In the genomic region with DNA sequence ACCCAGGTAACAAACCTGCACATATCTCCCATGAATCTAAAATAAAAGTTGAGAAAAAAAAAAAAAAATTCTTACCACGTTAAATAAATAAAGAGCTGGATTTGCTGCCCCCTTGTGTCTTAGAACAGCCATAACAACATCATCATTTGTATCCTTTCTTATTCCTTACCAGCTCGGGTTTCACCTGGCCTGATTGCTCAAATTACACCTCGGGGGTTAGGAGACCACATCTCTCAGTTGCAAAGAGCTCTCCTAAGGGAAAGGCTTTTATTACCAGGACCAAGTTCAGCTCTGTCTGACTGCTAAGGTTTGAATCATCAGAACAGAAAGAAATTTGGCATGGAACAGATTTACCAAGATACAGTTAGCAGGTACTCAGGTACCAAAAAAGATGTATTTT, we compare ENCODE assay signal across 8 cellular contexts. TPM values are rescaled to one million over a fixed set of nuclear protein-coding genes. Genes with fewer than 3 reads are reported as not detected.
A peak's percentile ranks its signal among the peaks of the same experiment; 100 is the strongest.
DNase-seq lines count a peak whose midpoint lies in the region; ATAC-seq and TF ChIP-seq lines count a peak whose summit lies in the region.

No MANE protein-coding gene starts in this region.

- H3K79me2 ChIP-seq in DND-41 (ENCODE audit: insufficient read depth, low read length): no peaks in the 10 kb centered on the region

- TF ChIP-seq CTCF in DND-41 (IDR thresholded peaks at IDR 0.05; ENCODE audit: borderline replicate concordance, extremely low read depth, low read length, poor library complexity, severe bottlenecking) (peak; percentile 73), heart left ventricle (IDR thresholded peaks at IDR 0.05) (peak; percentile 54 to 87 (median 77)), retinal pigment epithelial cell (conservative IDR thresholded peaks at IDR 0.05; ENCODE audit: low read depth, low read length) (peak; percentile 60)

- in situ Hi-C loops in KBM-7 (cut with MboI; ENCODE audit: low pct_unique_long_range_greater_than_20kb, low sequenced_read_pairs): no loop called here

- H3K9me3 Mint-ChIP-seq in activated naive CD4-positive, alpha-beta T cell treated with anti-CD3 and anti-CD28 coated beads, Interleukin-2, amount 10 ng/mL, durations not matched to agents 7 days and 5 days: no peaks in the 10 kb centered on the region

- H3K4me1 Mint-ChIP-seq in activated naive CD4-positive, alpha-beta T cell treated with anti-CD3 and anti-CD28 coated beads, Interleukin-2, amount 10 ng/mL, durations not matched to agents 7 days and 5 days: peaks cover 5% of the 10 kb centered on the region

- H3K4me3 ChIP-seq in DND-41 (ENCODE audit: low read depth in 1 of 2, low read length in 2 of 2) (no peak overlapping the region), heart left ventricle (no peak overlapping the region), retinal pigment epithelial cell (ENCODE audit: low read length) (no peak overlapping the region)

- intact Hi-C loops in heart left ventricle (cut with DNase I): loop anchor here in 8 of 10 donors (1.0 to 10.0 kb wide), 11 partner anchors 50 to 550 kb away; a partner anchor contains a TSS

- no peak overlapping the region for H3K4me2 ChIP-seq in DND-41 (ENCODE audit: insufficient read depth, low read length)

- ATAC-seq in DND-41 (ENCODE audit: insufficient read depth, low read depth) (0 out of 3 replicates have a peak, but pooled peaks have one; percentile 40), heart left ventricle (peak in 3 of 4 donors; percentile 18 to 45 (median 35))

- no peak overlapping the region for H3K9ac ChIP-seq in DND-41 (ENCODE audit: low read depth, low read length)

- no peaks in the 10 kb centered on the region for H4K20me1 ChIP-seq in DND-41 (ENCODE audit: insufficient read depth, low read length)

- H2AFZ ChIP-seq in DND-41 (ENCODE audit: low read depth, low read length): no peak overlapping the region

- H3K4me3 Mint-ChIP-seq in activated naive CD4-positive, alpha-beta T cell treated with anti-CD3 and anti-CD28 coated beads, Interleukin-2, amount 10 ng/mL, durations not matched to agents 7 days and 5 days: no peak overlapping the region

- no peaks in the 10 kb centered on the region for H3K9me3 ChIP-seq in DND-41 (ENCODE audit: insufficient read depth, low read length, severe bottlenecking)
- peaks cover 0 to 3% (median 0%) of the 10 kb centered on the region in 12 donors for H3K9me3 ChIP-seq in heart left ventricle

- H3K36me3 Mint-ChIP-seq in activated naive CD4-positive, alpha-beta T cell treated with anti-CD3 and anti-CD28 coated beads, Interleukin-2, amount 10 ng/mL, durations not matched to agents 7 days and 5 days: no peaks in the 10 kb centered on the region

- H3K27ac ChIP-seq in DND-41 (ENCODE audit: low read length) (no peak overlapping the region), heart left ventricle (no peak overlapping the region)

- H3K36me3 ChIP-seq in DND-41 (ENCODE audit: insufficient read depth, low read length): no peaks in the 10 kb centered on the region
- H3K36me3 ChIP-seq in heart left ventricle: no peaks in the 10 kb centered on the region

- no peaks in the 10 kb centered on the region for H3K4me1 ChIP-seq in DND-41 (ENCODE audit: insufficient read depth, low read length)
- H3K4me1 ChIP-seq in heart left ventricle: peaks cover 0 to 25% (median 6%) of the 10 kb centered on the region in 12 donors

- CTCF ChIA-PET in activated naive CD4-positive, alpha-beta T cell treated with anti-CD3 and anti-CD28 coated beads, Interleukin-2, amount 10 ng/mL, durations not matched to agents 7 days and 5 days (lab: Charles Lee): interaction anchor here (0.7 to 11.9 kb wide), 28 partner anchors 8 to 548 kb away, joined by 3 to 186 read pairs (median 5); a partner anchor contains a TSS

- DNase-seq in DND-41 (peak; percentile 11), KBM-7 (peak; percentile 73), NOMO-1 (lab: John Stamatoyannopoulos, UW; ENCODE audit: unreplicated experiment in 2 of 2) (peak; percentile 36 to 67), heart left ventricle (peak in 1 of 5 donors; percentile 31), retinal pigment epithelial cell (ENCODE audit: low read depth) (no peak), cerebellar nuclear complex (lab: John Stamatoyannopoulos, UW) (no peak), mesenteric fat pad (ENCODE audit: low spot score) (no peak)
- peak; percentile 40 for DNase-seq in activated naive CD4-positive, alpha-beta T cell treated with anti-CD3 and anti-CD28 coated beads, Interleukin-2, amount 10 ng/mL, durations not matched to agents 7 days and 5 days

- H3K27me3 Mint-ChIP-seq in activated naive CD4-positive, alpha-beta T cell treated with anti-CD3 and anti-CD28 coated beads, Interleukin-2, amount 10 ng/mL, durations not matched to agents 7 days and 5 days: peaks cover 33% of the 10 kb centered on the region

- TF ChIP-seq POLR2A in heart left ventricle (IDR thresholded peaks at IDR 0.05): no peak

- no peak overlapping the region for H3K27ac Mint-ChIP-seq in activated naive CD4-positive, alpha-beta T cell treated with anti-CD3 and anti-CD28 coated beads, Interleukin-2, amount 10 ng/mL, durations not matched to agents 7 days and 5 days

- WGBS in heart left ventricle, 4 donors: 0 to 1% (median 1%) methylated on average over 3 of the region's 3 CpGs

- H3K27me3 ChIP-seq in DND-41 (ENCODE audit: insufficient read depth, low read length, poor library complexity) (peaks cover 15% of the 10 kb centered on the region), heart left ventricle (no peaks in the 10 kb centered on the region)

RNA-seq across cellular contexts. Expression of a gene that starts 25.8 kb away (rescaled TPM):
- 1 to 10 TPM; 3.2 to 6.5 (median 4.6) TPM for total RNA-seq in heart left ventricle
- polyA plus RNA-seq in heart left ventricle: 10 to 100 TPM in 1 of 2 donors, 1 to 10 TPM in 1; 1.9 to 16.3 TPM
- 6.5 TPM for total RNA-seq in mesenteric fat pad

RNA-seq across cellular contexts. Expression of a gene that starts 32.1 kb away (rescaled TPM):
- total RNA-seq in heart left ventricle (under 1 TPM in 1 of 9 donors, not detected in 8; 0.13 TPM), mesenteric fat pad (not detected)
- polyA plus RNA-seq in heart left ventricle: not detected

Comparison
In these comparisons a context has a peak if more than half of its experiments do, and no peak if none do; other contexts are left out.
1. DNase-seq: peak in DND-41 (single experiment), KBM-7 (single experiment), NOMO-1 (2 of 2) and activated naive CD4-positive, alpha-beta T cell treated with anti-CD3 and anti-CD28 coated beads, Interleukin-2, amount 10 ng/mL, durations not matched to agents 7 days and 5 days (single experiment); none in retinal pigment epithelial cell (single experiment), cerebellar nuclear complex (0 of 2) and mesenteric fat pad (single experiment).
2. Peak in every context shown above with its lines, with median percentiles within 50 percentile points of each other: CTCF ChIP-seq.